Comparison of ENCODE assay signal across 21 cellular contexts in the genomic region with DNA sequence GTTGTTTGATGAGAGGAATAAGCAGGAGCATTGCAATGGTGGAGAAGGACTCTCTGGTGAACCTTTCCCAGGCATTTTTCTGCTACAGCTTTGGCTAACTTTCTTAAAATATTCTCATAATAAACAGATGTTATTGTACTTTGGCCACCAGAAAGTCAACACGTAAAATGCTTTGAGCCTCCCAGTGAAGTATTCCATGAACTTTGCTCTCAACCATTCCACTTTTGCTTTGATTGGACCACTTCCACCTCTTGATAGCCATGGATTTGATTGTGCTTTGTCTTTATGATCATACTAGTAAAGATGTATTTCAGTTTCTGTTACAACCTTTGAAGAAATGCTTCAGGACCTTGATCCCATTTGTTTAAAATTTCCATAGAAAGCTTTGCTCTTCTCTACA.
DNase-seq lines count a peak whose midpoint lies in the region; ATAC-seq and TF ChIP-seq lines count a peak whose summit lies in the region.
"Had no signal": no experiment of that assay in that cellular context is flagged by ENCODE, and none has a peak within 500 bp of the region (broad histone marks: within the 10 kb centered on the region; RNA-seq: fewer than 3 reads in every experiment).

No MANE protein-coding gene starts in this region.

- ATAC-seq in GM18870 (IDR thresholded peaks at IDR 0.05; ENCODE audit: unreplicated experiment), result no peak
- ATAC-seq: CD8-positive, alpha-beta T cell; HCT116; K562; SK-N-SH treated with all-trans-retinoic acid at 6 μM for 48 hours had no signal

- H3K9me3 ChIP-seq in liver (ENCODE audit: control insufficient read depth in 4 of 4, low read length in 3 of 4), result no peaks in the 10 kb centered on the region
- H3K9me3 ChIP-seq: BLaER1 treated with 17β-estradiol and CSF1 and Interleukin-3, amounts not matched to agents 10 nM and 100 nM had no signal

- TF ChIP-seq RAD21 in liver (IDR thresholded peaks at IDR 0.05), result no peak

- no peaks in the 10 kb centered on the region for H3K27me3 ChIP-seq in liver (ENCODE audit: control insufficient read depth in 4 of 4, insufficient read depth in 4 of 4, low read length in 3 of 4)
- H3K27me3 ChIP-seq: BLaER1 treated with 17β-estradiol and CSF1 and Interleukin-3, amounts not matched to agents 10 nM and 100 nM had no signal

- in situ Hi-C loops in astrocyte of the spinal cord (cut with HindIII; ENCODE audit: low sequenced_read_pairs) (no loop called here), KBM-7 (cut with MboI; ENCODE audit: low pct_unique_long_range_greater_than_20kb, low sequenced_read_pairs) (no loop called here)

- DNase-seq in astrocyte of the spinal cord (ENCODE audit: low read depth, low spot score), result peak; percentile 49
- peak; percentile 2 for DNase-seq in fibroblast of gingiva (ENCODE audit: low read depth)
- peak; percentile 6 for DNase-seq in stromal cell of bone marrow (ENCODE audit: low read depth)
- DNase-seq in NOMO-1 treated with dmso at 0.1 percent for 144 hours (lab: John Stamatoyannopoulos, UW; ENCODE audit: unreplicated experiment), result no peak
- no peak for DNase-seq in KBM-7
- DNase-seq in GM19238 (ENCODE audit: insufficient read length, low spot score), result no peak
- DNase-seq: Calu3; CD8-positive, alpha-beta T cell; GOT3; NCI-H1105 treated with DMSO at 0.1 percent for 48 hours; NCI-H1694 treated with DMSO at 0.1 percent for 48 hours; NCI-H510A treated with DMSO at 0.1 percent for 48 hours; NCI-H774; RPMI8226; SHP77 treated with DMSO at 0.1 percent for 48 hours had no signal

- WGBS in liver, result 0% methylated on average over 1 of the region's 1 CpG

- H3K9ac ChIP-seq in liver (ENCODE audit: low read depth in 1 of 2, low read length in 2 of 2), result no peak overlapping the region
- H3K9ac ChIP-seq: BLaER1 treated with 17β-estradiol and CSF1 and Interleukin-3, amounts not matched to agents 10 nM and 100 nM had no signal

- H3K4me3 ChIP-seq in astrocyte of the spinal cord (ENCODE audit: low read depth, low read length) (no peak overlapping the region), liver (ENCODE audit: low read depth in 1 of 3, low read length in 3 of 3) (no peak overlapping the region)
- H3K4me3 ChIP-seq: BLaER1 treated with 17β-estradiol and CSF1 and Interleukin-3, amounts not matched to agents 10 nM and 100 nM; K562 had no signal

- H3K27ac ChIP-seq in liver (ENCODE audit: low read depth in 1 of 2, low read length in 2 of 2), result no peak overlapping the region
- H3K27ac ChIP-seq: BLaER1 treated with 17β-estradiol and CSF1 and Interleukin-3, amounts not matched to agents 10 nM and 100 nM had no signal

- TF ChIP-seq CTCF in astrocyte of the spinal cord (IDR thresholded peaks at IDR 0.05; ENCODE audit: low read depth, low read length) (no peak), liver (IDR thresholded peaks at IDR 0.05; ENCODE audit: low read depth, low read length, missing input control) (no peak)

- H3K4me1 ChIP-seq in liver (ENCODE audit: control insufficient read depth in 4 of 4, insufficient read depth in 4 of 4, low read length in 3 of 4), result peaks cover 0 to 2% (median 0%) of the 10 kb centered on the region in 4 donors
- H3K4me1 ChIP-seq: BLaER1 treated with 17β-estradiol and CSF1 and Interleukin-3, amounts not matched to agents 10 nM and 100 nM had no signal

- no peaks in the 10 kb centered on the region for H3K36me3 ChIP-seq in liver (ENCODE audit: control insufficient read depth in 4 of 4, insufficient read depth in 3 of 4, low read depth in 1 of 4, low read length in 3 of 4)
- H3K36me3 ChIP-seq: BLaER1 treated with 17β-estradiol and CSF1 and Interleukin-3, amounts not matched to agents 10 nM and 100 nM had no signal

TF ChIP-seq in liver, 16 proteins besides CTCF, POLR2A, EP300 and RAD21:
- TF ChIP-seq RXRA (IDR thresholded peaks at IDR 0.05) (no peak), SP1 (IDR thresholded peaks at IDR 0.05) (peak; percentile 25), HNF4A (conservative IDR thresholded peaks at IDR 0.05) (peak; percentile 61 to 75)

Comparison
In these comparisons a context has a peak if more than half of its experiments do, and no peak if none do; other contexts are left out.
1. DNase-seq: peak in astrocyte of the spinal cord (single experiment), fibroblast of gingiva (single experiment) and stromal cell of bone marrow (single experiment); none in NOMO-1 treated with dmso at 0.1 percent for 144 hours (single experiment), KBM-7 (single experiment) and GM19238 (single experiment).